In the genomic region with DNA sequence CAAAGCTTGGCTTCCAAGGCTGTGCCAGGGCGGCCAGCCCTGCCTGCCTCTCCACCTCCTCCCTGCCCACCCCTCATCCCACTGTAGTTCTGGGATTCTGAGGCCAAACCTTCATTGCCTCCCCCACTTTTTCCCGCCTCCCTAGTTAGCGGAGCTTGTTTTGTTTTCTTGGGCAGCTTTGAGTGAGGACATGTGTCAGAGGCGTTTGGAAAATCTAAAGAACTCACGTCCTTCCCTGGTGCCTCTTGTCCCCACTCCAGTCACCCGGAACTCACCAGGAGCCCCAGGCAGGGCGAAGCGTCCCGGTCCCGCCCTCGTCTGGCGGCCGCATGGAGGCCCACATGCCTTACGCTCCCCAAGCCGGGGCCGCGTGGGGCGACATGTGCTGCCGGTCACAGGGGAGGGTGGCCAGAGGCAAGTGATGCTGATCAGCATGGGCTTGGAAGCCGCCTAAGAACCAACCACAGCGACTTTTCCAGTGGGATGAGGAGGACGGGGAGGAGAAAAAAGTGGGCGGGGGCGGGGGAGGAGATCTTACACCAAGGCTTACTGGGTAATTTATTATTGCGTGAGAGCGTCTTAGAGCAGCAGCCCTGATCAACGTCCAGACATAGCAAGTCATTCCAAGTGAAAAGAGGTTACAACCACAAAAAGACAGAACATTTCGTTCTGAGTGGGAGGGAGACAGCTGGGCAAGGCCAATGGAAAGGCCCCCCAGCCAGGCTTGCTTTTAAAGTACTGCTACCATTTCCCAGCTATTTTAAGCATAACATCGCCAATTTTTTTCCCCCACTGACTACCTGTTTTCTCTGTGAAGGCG, we compare ENCODE assay signal across 8 cellular contexts. TPM values are rescaled to one million over a fixed set of nuclear protein-coding genes. Genes with fewer than 3 reads are reported as not detected.
DNase-seq lines count a peak whose midpoint lies in the region; ATAC-seq and TF ChIP-seq lines count a peak whose summit lies in the region.

No MANE protein-coding gene starts in this region.

- H3K9me3 ChIP-seq in Panc1 (ENCODE audit: control insufficient read depth, insufficient read depth, low read depth, low read length) (no peaks in the 10 kb centered on the region), neutrophil (no peaks in the 10 kb centered on the region)

- H3K27ac ChIP-seq in Panc1 (ENCODE audit: low read length): peak overlapping the region; percentile 94
- peak overlapping the region; percentile 89 for H3K27ac ChIP-seq in neutrophil

- peak; percentile 52 for DNase-seq in COLO668 (lab: John Stamatoyannopoulos, UW; ENCODE audit: unreplicated experiment)
- DNase-seq in Panc1 (ENCODE audit: low read depth, low spot score): peak; percentile 54
- peak; percentile 36 for DNase-seq in activated T-helper 9 cell treated with anti-CD3 and anti-CD28 coated beads, Interleukin-2, amount 50 U/mL, for 16 hours (ENCODE audit: low read depth)
- peak; percentile 79 for DNase-seq in fibroblast of peridontal ligament (ENCODE audit: extremely low read depth)
- peak; percentile 85 for DNase-seq in ureter (ENCODE audit: low spot score)

- in situ Hi-C loops in Panc1 (cut with HindIII; ENCODE audit: low pct_unique_long_range_greater_than_20kb, low sequenced_read_pairs): no loop called here

- H3K4me3 ChIP-seq in Panc1 (ENCODE audit: low read depth in 2 of 2, low read length in 2 of 2) (peak overlapping the region; percentile 81), neutrophil (ENCODE audit: low read depth in 1 of 2, low read length in 1 of 2) (peak overlapping the region; percentile 61 to 69)

- TF ChIP-seq CTCF in Panc1 (IDR thresholded peaks at IDR 0.05) (no peak), neutrophil (IDR thresholded peaks at IDR 0.05) (peak; percentile 8)

- ATAC-seq in HG02642 (IDR thresholded peaks at IDR 0.05; ENCODE audit: poor library complexity, unreplicated experiment) (peak; percentile 26), Panc1 (peak; percentile 90), GM21717 (IDR thresholded peaks at IDR 0.05; ENCODE audit: unreplicated experiment) (no peak)

- POLR2A ChIA-PET in Panc1 (lab: Charles Lee): interaction anchor here (0.8 to 1.6 kb wide), 2 partner anchors 34 to 49 kb away, joined by 3 read pairs; a partner anchor contains a TSS

- intact Hi-C loops in Panc1 (cut with micrococcal nuclease; ENCODE audit: unreplicated experiment): loop anchor here (5.0 kb wide), 1 partner anchor 101 kb away; a partner anchor contains a TSS

- H3K27me3 ChIP-seq in Panc1 (ENCODE audit: control insufficient read depth, insufficient read depth, low read length) (0 out of 2 replicates have a peak, but pooled peaks cover 2% of the 10 kb centered on the region), neutrophil (no peaks in the 10 kb centered on the region)

- H3K4me1 ChIP-seq in Panc1 (ENCODE audit: control insufficient read depth, insufficient read depth, low read length): peaks cover 25% of the 10 kb centered on the region
- peaks cover 47 to 64% of the 10 kb centered on the region in 2 experiments for H3K4me1 ChIP-seq in neutrophil (ENCODE audit: control insufficient read depth in 1 of 2, insufficient read depth in 1 of 2, low read depth in 1 of 2, low read length in 1 of 2)

- H3K36me3 ChIP-seq in Panc1 (ENCODE audit: control insufficient read depth, insufficient read depth, low read length) (no peaks in the 10 kb centered on the region), neutrophil (no peaks in the 10 kb centered on the region)

- BruUV-seq in Panc1 (replicated peaks; lab: Mats Ljungman, UMichigan): no TSS peak

- CTCF ChIA-PET in Panc1 (lab: Charles Lee): interaction anchor here (0.7 kb wide), 1 partner anchor 40 kb away, joined by 3 read pairs; no protein-coding TSS in a partner anchor

RNA-seq across cellular contexts. Expression of a gene that starts 48.5 kb away (rescaled TPM):
- total RNA-seq in Panc1 (2021; ENCODE audit: unreplicated experiment): 152 TPM
- polyA plus RNA-seq in Panc1 (2012; ENCODE audit: insufficient read length): 127 TPM
- total RNA-seq in ureter: 40.8 TPM
